1 cellular context compared by ENCODE assay signal in the genomic region with DNA sequence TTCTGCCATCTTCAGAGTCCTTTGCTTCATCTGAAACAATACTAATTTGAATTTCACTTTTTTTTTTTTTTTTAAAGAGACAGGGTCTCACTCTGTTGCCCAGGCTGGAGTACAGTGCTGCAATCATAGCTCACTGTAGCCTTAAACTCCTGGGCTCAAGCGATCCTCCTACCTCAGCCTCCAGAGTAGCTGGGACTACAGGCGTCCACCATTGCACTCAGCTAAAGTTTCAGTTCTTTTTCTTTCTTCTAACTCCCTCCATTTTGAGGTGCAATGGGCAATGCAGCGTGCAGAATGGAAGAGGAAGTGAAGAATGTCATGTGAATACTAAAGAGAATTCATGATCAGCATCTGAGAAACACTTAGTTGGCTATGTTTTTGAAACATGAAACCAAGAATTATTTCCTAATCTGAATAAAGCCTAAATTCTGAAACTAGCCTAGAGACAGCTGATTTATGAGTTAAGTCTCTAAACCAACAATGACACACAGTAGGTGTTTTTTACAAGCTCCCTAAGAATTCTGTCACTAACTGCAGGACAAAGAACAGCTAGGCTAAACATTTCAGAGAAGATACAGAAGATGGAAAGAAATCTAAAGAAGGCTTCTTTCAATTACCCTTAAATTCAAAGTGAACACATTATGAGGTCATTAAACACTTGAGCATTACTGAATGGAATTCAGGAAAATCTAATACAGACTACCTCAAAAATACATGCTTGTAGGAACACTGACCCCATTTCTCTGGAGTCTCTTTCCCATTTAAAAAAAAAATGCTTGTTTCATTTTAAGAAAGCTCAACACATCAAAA.
TF ChIP-seq lines count a peak whose summit lies in the region.

No MANE protein-coding gene starts in this region.

TF ChIP-seq in GM12878, 131 proteins besides CTCF, POLR2A, EP300 and RAD21 (continued from another document and continues in another):
- TF ChIP-seq, protein P1, sequence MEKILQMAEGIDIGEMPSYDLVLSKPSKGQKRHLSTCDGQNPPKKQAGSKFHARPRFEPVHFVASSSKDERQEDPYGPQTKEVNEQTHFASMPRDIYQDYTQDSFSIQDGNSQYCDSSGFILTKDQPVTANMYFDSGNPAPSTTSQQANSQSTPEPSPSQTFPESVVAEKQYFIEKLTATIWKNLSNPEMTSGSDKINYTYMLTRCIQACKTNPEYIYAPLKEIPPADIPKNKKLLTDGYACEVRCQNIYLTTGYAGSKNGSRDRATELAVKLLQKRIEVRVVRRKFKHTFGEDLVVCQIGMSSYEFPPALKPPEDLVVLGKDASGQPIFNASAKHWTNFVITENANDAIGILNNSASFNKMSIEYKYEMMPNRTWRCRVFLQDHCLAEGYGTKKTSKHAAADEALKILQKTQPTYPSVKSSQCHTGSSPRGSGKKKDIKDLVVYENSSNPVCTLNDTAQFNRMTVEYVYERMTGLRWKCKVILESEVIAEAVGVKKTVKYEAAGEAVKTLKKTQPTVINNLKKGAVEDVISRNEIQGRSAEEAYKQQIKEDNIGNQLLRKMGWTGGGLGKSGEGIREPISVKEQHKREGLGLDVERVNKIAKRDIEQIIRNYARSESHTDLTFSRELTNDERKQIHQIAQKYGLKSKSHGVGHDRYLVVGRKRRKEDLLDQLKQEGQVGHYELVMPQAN (conservative IDR thresholded peaks at IDR 0.05), result no peak
- no peak for TF ChIP-seq TARDBP (IDR thresholded peaks at IDR 0.05; ENCODE audit: borderline replicate concordance)
- TF ChIP-seq CREB1 (IDR thresholded peaks at IDR 0.05; ENCODE audit: low read depth), result peak; percentile 32; the same call in 1 of the 2 replicates
- no peak for TF ChIP-seq SUPT20H (IDR thresholded peaks at IDR 0.05; ENCODE audit: borderline replicate concordance, control insufficient read depth, low read depth, low read length)
- peak; percentile 19 for TF ChIP-seq MEF2B (IDR thresholded peaks at IDR 0.05; ENCODE audit: partially characterized antibody, poor library complexity, severe bottlenecking)
- no peak for TF ChIP-seq ZNF274 (IDR thresholded peaks at IDR 0.05; ENCODE audit: insufficient read depth, insufficient read length)
- 0 out of 2 replicates have a peak, but pooled peaks have one; percentile 56 for TF ChIP-seq PML (IDR thresholded peaks at IDR 0.05; ENCODE audit: low read length)
- no peak for TF ChIP-seq ZNF24 (IDR thresholded peaks at IDR 0.05)
- no peak for TF ChIP-seq RB1 (IDR thresholded peaks at IDR 0.05; ENCODE audit: borderline replicate concordance)
- TF ChIP-seq, protein P2, sequence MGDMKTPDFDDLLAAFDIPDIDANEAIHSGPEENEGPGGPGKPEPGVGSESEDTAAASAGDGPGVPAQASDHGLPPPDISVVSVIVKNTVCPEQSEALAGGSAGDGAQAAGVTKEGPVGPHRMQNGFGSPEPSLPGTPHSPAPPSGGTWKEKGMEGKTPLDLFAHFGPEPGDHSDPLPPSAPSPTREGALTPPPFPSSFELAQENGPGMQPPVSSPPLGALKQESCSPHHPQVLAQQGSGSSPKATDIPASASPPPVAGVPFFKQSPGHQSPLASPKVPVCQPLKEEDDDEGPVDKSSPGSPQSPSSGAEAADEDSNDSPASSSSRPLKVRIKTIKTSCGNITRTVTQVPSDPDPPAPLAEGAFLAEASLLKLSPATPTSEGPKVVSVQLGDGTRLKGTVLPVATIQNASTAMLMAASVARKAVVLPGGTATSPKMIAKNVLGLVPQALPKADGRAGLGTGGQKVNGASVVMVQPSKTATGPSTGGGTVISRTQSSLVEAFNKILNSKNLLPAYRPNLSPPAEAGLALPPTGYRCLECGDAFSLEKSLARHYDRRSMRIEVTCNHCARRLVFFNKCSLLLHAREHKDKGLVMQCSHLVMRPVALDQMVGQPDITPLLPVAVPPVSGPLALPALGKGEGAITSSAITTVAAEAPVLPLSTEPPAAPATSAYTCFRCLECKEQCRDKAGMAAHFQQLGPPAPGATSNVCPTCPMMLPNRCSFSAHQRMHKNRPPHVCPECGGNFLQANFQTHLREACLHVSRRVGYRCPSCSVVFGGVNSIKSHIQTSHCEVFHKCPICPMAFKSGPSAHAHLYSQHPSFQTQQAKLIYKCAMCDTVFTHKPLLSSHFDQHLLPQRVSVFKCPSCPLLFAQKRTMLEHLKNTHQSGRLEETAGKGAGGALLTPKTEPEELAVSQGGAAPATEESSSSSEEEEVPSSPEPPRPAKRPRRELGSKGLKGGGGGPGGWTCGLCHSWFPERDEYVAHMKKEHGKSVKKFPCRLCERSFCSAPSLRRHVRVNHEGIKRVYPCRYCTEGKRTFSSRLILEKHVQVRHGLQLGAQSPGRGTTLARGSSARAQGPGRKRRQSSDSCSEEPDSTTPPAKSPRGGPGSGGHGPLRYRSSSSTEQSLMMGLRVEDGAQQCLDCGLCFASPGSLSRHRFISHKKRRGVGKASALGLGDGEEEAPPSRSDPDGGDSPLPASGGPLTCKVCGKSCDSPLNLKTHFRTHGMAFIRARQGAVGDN (IDR thresholded peaks at IDR 0.05), result peak; percentile 60; the same call in 1 of the 2 replicates
- TF ChIP-seq RELA (IDR thresholded peaks at IDR 0.05; ENCODE audit: borderline replicate concordance, partially characterized antibody), result no peak
- TF ChIP-seq BHLHE40 (IDR thresholded peaks at IDR 0.05; ENCODE audit: borderline replicate concordance in 1 of 2, low read depth in 2 of 2, low read length in 1 of 2), result peak; percentile 72 to 81; a peak in 3 of 4 replicates
- TF ChIP-seq PAX8 (IDR thresholded peaks at IDR 0.05), result no peak
- no peak for TF ChIP-seq SUZ12 (IDR thresholded peaks at IDR 0.05; ENCODE audit: unreplicated experiment)
- TF ChIP-seq GATAD2B (conservative IDR thresholded peaks at IDR 0.05; ENCODE audit: low read depth), result no peak; the same call in 1 of the 2 replicates
- TF ChIP-seq ZNF207 (IDR thresholded peaks at IDR 0.05; ENCODE audit: borderline replicate concordance), result no peak
- TF ChIP-seq, protein P3, sequence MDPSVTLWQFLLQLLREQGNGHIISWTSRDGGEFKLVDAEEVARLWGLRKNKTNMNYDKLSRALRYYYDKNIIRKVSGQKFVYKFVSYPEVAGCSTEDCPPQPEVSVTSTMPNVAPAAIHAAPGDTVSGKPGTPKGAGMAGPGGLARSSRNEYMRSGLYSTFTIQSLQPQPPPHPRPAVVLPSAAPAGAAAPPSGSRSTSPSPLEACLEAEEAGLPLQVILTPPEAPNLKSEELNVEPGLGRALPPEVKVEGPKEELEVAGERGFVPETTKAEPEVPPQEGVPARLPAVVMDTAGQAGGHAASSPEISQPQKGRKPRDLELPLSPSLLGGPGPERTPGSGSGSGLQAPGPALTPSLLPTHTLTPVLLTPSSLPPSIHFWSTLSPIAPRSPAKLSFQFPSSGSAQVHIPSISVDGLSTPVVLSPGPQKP (IDR thresholded peaks at IDR 0.05; ENCODE audit: low read depth, low read length), result no peak
- no peak for TF ChIP-seq HDAC6 (IDR thresholded peaks at IDR 0.05; ENCODE audit: unreplicated experiment)
- TF ChIP-seq, protein P4, sequence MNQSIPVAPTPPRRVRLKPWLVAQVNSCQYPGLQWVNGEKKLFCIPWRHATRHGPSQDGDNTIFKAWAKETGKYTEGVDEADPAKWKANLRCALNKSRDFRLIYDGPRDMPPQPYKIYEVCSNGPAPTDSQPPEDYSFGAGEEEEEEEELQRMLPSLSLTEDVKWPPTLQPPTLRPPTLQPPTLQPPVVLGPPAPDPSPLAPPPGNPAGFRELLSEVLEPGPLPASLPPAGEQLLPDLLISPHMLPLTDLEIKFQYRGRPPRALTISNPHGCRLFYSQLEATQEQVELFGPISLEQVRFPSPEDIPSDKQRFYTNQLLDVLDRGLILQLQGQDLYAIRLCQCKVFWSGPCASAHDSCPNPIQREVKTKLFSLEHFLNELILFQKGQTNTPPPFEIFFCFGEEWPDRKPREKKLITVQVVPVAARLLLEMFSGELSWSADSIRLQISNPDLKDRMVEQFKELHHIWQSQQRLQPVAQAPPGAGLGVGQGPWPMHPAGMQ (IDR thresholded peaks at IDR 0.05; ENCODE audit: borderline replicate concordance), result no peak; the same call in 1 of the 2 replicates
- TF ChIP-seq, protein P5, sequence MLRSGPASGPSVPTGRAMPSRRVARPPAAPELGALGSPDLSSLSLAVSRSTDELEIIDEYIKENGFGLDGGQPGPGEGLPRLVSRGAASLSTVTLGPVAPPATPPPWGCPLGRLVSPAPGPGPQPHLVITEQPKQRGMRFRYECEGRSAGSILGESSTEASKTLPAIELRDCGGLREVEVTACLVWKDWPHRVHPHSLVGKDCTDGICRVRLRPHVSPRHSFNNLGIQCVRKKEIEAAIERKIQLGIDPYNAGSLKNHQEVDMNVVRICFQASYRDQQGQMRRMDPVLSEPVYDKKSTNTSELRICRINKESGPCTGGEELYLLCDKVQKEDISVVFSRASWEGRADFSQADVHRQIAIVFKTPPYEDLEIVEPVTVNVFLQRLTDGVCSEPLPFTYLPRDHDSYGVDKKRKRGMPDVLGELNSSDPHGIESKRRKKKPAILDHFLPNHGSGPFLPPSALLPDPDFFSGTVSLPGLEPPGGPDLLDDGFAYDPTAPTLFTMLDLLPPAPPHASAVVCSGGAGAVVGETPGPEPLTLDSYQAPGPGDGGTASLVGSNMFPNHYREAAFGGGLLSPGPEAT (IDR thresholded peaks at IDR 0.05; ENCODE audit: low read depth), result peak; percentile 92
- TF ChIP-seq, protein P6, sequence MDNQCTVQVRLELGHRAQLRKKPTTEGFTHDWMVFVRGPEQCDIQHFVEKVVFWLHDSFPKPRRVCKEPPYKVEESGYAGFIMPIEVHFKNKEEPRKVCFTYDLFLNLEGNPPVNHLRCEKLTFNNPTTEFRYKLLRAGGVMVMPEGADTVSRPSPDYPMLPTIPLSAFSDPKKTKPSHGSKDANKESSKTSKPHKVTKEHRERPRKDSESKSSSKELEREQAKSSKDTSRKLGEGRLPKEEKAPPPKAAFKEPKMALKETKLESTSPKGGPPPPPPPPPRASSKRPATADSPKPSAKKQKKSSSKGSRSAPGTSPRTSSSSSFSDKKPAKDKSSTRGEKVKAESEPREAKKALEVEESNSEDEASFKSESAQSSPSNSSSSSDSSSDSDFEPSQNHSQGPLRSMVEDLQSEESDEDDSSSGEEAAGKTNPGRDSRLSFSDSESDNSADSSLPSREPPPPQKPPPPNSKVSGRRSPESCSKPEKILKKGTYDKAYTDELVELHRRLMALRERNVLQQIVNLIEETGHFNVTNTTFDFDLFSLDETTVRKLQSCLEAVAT (IDR thresholded peaks at IDR 0.05), result peak; percentile 79
- peak; percentile 98 for TF ChIP-seq DPF2 (IDR thresholded peaks at IDR 0.05)
- no peak for TF ChIP-seq LARP7 (IDR thresholded peaks at IDR 0.05)
- no peak for TF ChIP-seq TCF7 (IDR thresholded peaks at IDR 0.05; ENCODE audit: borderline replicate concordance)
- TF ChIP-seq, protein P7, sequence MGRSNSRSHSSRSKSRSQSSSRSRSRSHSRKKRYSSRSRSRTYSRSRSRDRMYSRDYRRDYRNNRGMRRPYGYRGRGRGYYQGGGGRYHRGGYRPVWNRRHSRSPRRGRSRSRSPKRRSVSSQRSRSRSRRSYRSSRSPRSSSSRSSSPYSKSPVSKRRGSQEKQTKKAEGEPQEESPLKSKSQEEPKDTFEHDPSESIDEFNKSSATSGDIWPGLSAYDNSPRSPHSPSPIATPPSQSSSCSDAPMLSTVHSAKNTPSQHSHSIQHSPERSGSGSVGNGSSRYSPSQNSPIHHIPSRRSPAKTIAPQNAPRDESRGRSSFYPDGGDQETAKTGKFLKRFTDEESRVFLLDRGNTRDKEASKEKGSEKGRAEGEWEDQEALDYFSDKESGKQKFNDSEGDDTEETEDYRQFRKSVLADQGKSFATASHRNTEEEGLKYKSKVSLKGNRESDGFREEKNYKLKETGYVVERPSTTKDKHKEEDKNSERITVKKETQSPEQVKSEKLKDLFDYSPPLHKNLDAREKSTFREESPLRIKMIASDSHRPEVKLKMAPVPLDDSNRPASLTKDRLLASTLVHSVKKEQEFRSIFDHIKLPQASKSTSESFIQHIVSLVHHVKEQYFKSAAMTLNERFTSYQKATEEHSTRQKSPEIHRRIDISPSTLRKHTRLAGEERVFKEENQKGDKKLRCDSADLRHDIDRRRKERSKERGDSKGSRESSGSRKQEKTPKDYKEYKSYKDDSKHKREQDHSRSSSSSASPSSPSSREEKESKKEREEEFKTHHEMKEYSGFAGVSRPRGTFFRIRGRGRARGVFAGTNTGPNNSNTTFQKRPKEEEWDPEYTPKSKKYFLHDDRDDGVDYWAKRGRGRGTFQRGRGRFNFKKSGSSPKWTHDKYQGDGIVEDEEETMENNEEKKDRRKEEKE (IDR thresholded peaks at IDR 0.05), result no peak
- TF ChIP-seq HCFC1 (IDR thresholded peaks at IDR 0.05; ENCODE audit: low read length), result no peak
- TF ChIP-seq, protein P8, sequence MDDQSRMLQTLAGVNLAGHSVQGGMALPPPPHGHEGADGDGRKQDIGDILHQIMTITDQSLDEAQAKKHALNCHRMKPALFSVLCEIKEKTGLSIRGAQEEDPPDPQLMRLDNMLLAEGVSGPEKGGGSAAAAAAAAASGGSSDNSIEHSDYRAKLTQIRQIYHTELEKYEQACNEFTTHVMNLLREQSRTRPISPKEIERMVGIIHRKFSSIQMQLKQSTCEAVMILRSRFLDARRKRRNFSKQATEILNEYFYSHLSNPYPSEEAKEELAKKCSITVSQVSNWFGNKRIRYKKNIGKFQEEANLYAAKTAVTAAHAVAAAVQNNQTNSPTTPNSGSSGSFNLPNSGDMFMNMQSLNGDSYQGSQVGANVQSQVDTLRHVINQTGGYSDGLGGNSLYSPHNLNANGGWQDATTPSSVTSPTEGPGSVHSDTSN (IDR thresholded peaks at IDR 0.05; ENCODE audit: insufficient replicate concordance, low read depth, low read length), result no peak
- TF ChIP-seq, protein P9, sequence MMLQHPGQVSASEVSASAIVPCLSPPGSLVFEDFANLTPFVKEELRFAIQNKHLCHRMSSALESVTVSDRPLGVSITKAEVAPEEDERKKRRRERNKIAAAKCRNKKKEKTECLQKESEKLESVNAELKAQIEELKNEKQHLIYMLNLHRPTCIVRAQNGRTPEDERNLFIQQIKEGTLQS (IDR thresholded peaks at IDR 0.05; ENCODE audit: borderline replicate concordance, extremely low read depth, low read depth, low read length), result no peak
- no peak for TF ChIP-seq KLF5 (IDR thresholded peaks at IDR 0.05; ENCODE audit: partially characterized antibody)
- TF ChIP-seq TBL1XR1 (IDR thresholded peaks at IDR 0.05; ENCODE audit: low read depth, low read length), result peak; percentile 38; the same call in 1 of the 2 replicates
- no peak for TF ChIP-seq CHD4 (IDR thresholded peaks at IDR 0.05)
